ENCODE assay signal across 19 cellular contexts in the genomic region with DNA sequence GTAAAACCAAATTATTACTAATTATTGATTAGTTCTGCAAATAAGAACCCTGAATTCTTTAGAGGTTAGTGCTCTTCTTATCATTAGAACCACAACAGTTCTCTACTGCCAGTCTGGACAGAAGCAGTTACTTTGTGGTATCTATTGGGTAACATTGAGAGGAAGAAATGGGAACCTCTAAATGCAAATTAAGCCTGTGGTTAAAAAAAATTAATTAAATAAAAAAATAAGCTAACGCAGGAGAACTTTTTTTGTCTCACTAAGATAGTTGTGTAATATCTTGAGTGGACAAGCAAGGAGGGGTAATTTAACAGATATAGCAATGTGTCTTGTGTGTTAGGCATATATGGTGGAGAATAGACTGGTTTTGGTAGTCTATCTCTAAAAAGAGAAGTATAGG. TPM values are rescaled to one million over a fixed set of nuclear protein-coding genes. Genes with fewer than 3 reads are reported as not detected.
A peak's percentile ranks its signal among the peaks of the same experiment; 100 is the strongest.
DNase-seq lines count a peak whose midpoint lies in the region; ATAC-seq and TF ChIP-seq lines count a peak whose summit lies in the region.
"Had no signal": no experiment of that assay in that cellular context is flagged by ENCODE, and none has a peak within 500 bp of the region (broad histone marks: within the 10 kb centered on the region; RNA-seq: fewer than 3 reads in every experiment).

No MANE protein-coding gene starts in this region.

- H3K4me1 Mint-ChIP-seq in naive thymus-derived CD4-positive, alpha-beta T cell, result no peaks in the 10 kb centered on the region
- H3K4me1 Mint-ChIP-seq: activated T-helper 17 cell treated with anti-CD3 and anti-CD28 coated beads, Interleukin-2, amount 50 U/mL, for 72 hours; endodermal cell had no signal

- 63% methylated on average over 1 of the region's 1 CpG for WGBS in prostate gland
- WGBS in testis, 2 donors, result 70% methylated on average over 1 of the region's 1 CpG

- H3K9me3 Mint-ChIP-seq in naive thymus-derived CD4-positive, alpha-beta T cell, result peaks cover 0 to 3% (median 0%) of the 10 kb centered on the region in 11 donors
- H3K9me3 Mint-ChIP-seq: activated T-helper 17 cell treated with anti-CD3 and anti-CD28 coated beads, Interleukin-2, amount 50 U/mL, for 72 hours had no signal

- no peaks in the 10 kb centered on the region for H3K27me3 ChIP-seq in naive thymus-derived CD4-positive, alpha-beta T cell (ENCODE audit: control insufficient read depth in 2 of 2, insufficient read depth in 2 of 2, low read length in 2 of 2)
- H3K27me3 ChIP-seq in prostate gland (replicated peaks; ENCODE audit: insufficient read depth), result no peaks in the 10 kb centered on the region
- no peaks in the 10 kb centered on the region for H3K27me3 ChIP-seq in testis

- DNase-seq in KBM-7, result peak; percentile 69
- peak; percentile 81 for DNase-seq in SKM-1 treated with dmso at 0.1 percent for 144 hours (lab: John Stamatoyannopoulos, UW; ENCODE audit: unreplicated experiment)
- no peak for DNase-seq in naive thymus-derived CD4-positive, alpha-beta T cell
- no peak for DNase-seq in OCI-M2 (lab: John Stamatoyannopoulos, UW; ENCODE audit: unreplicated experiment)
- DNase-seq in activated gamma-delta T cell (lab: John Stamatoyannopoulos, UW), result no peak
- DNase-seq in prostate gland (ENCODE audit: low spot score), result no peak
- DNase-seq in testis, result no peak
- DNase-seq: activated CD8-positive, alpha-beta memory T cell treated with anti-CD3 and anti-CD28 coated beads for 24 hours; DMS 273 treated with DMSO at 0.1 percent for 48 hours; endodermal cell; left ventricle myocardium inferior; NCI-H1694 treated with DMSO at 0.1 percent for 48 hours; NCI-H446; PC-3; WERI-Rb-1 had no signal

- in situ Hi-C loops in KBM-7 (cut with MboI; ENCODE audit: low pct_unique_long_range_greater_than_20kb, low sequenced_read_pairs), result no loop called here

- POLR2A ChIA-PET in naive thymus-derived CD4-positive, alpha-beta T cell (lab: Charles Lee), result no interaction called here

- H3K4me3 ChIP-seq in naive thymus-derived CD4-positive, alpha-beta T cell (ENCODE audit: low read length), result no peak overlapping the region
- H3K4me3 ChIP-seq in prostate gland (no peak overlapping the region), testis (no peak overlapping the region)
- H3K4me3 ChIP-seq: left ventricle myocardium inferior had no signal

- H3K4me3 Mint-ChIP-seq in naive thymus-derived CD4-positive, alpha-beta T cell, result no peak overlapping the region
- H3K4me3 Mint-ChIP-seq: activated T-helper 17 cell treated with anti-CD3 and anti-CD28 coated beads, Interleukin-2, amount 50 U/mL, for 72 hours; endodermal cell had no signal

- CTCF ChIA-PET in naive thymus-derived CD4-positive, alpha-beta T cell (lab: Charles Lee), result no interaction called here

- no peak for TF ChIP-seq CTCF in prostate gland (IDR thresholded peaks at IDR 0.05)
- no peak for TF ChIP-seq CTCF in testis (IDR thresholded peaks at IDR 0.05)

- ATAC-seq in GM18520 (IDR thresholded peaks at IDR 0.05; ENCODE audit: unreplicated experiment), result peak; percentile 79
- ATAC-seq in naive thymus-derived CD4-positive, alpha-beta T cell, result peak; percentile 65
- ATAC-seq: activated T-helper 17 cell treated with anti-CD3 and anti-CD28 coated beads, Interleukin-2, amount 50 U/mL, for 72 hours; PC-3 had no signal

- TF ChIP-seq POLR2A in prostate gland (IDR thresholded peaks at IDR 0.05), result no peak
- no peak for TF ChIP-seq POLR2A in testis (IDR thresholded peaks at IDR 0.05)

- intact Hi-C loops in naive thymus-derived CD4-positive, alpha-beta T cell (cut with micrococcal nuclease), result no loop called here
- intact Hi-C loops in prostate gland (cut with DNase I) (no loop called here), testis (cut with DNase I; ENCODE audit: low total_unique reads) (no loop called here)

- peaks cover 0 to 3% (median 0%) of the 10 kb centered on the region in 5 donors for H3K36me3 Mint-ChIP-seq in naive thymus-derived CD4-positive, alpha-beta T cell

- peaks cover 10 to 25% (median 16%) of the 10 kb centered on the region in 5 donors for H3K27me3 Mint-ChIP-seq in naive thymus-derived CD4-positive, alpha-beta T cell

- H3K9me3 ChIP-seq in naive thymus-derived CD4-positive, alpha-beta T cell (ENCODE audit: control insufficient read depth in 2 of 3, low read length in 3 of 3), result no peaks in the 10 kb centered on the region
- H3K9me3 ChIP-seq in prostate gland, result no peaks in the 10 kb centered on the region
- no peaks in the 10 kb centered on the region for H3K9me3 ChIP-seq in testis
- H3K9me3 ChIP-seq: left ventricle myocardium inferior had no signal

- H3K36me3 ChIP-seq in naive thymus-derived CD4-positive, alpha-beta T cell (ENCODE audit: control insufficient read depth in 2 of 3, insufficient read depth in 3 of 3, low read length in 3 of 3), result no peaks in the 10 kb centered on the region
- no peaks in the 10 kb centered on the region for H3K36me3 ChIP-seq in prostate gland
- H3K36me3 ChIP-seq in testis (ENCODE audit: low read depth, missing control alignments), result no peaks in the 10 kb centered on the region
- H3K36me3 ChIP-seq: left ventricle myocardium inferior, WERI-Rb-1 had no signal

- no peaks in the 10 kb centered on the region for H3K4me1 ChIP-seq in naive thymus-derived CD4-positive, alpha-beta T cell (ENCODE audit: control insufficient read depth in 2 of 2, insufficient read depth in 2 of 2, low read length in 2 of 2)
- H3K4me1 ChIP-seq in prostate gland (replicated peaks) (no peaks in the 10 kb centered on the region), testis (no peaks in the 10 kb centered on the region)
- H3K4me1 ChIP-seq: left ventricle myocardium inferior had no signal

- no peak overlapping the region for H3K27ac ChIP-seq in naive thymus-derived CD4-positive, alpha-beta T cell (ENCODE audit: low read depth, low read length)
- H3K27ac ChIP-seq in prostate gland, result no peak overlapping the region
- H3K27ac ChIP-seq in testis, result no peak overlapping the region
- H3K27ac ChIP-seq: KMS-11, left ventricle myocardium inferior, WERI-Rb-1 had no signal

- no peak overlapping the region for H3K27ac Mint-ChIP-seq in naive thymus-derived CD4-positive, alpha-beta T cell
- H3K27ac Mint-ChIP-seq: activated T-helper 17 cell treated with anti-CD3 and anti-CD28 coated beads, Interleukin-2, amount 50 U/mL, for 72 hours; endodermal cell; progenitor cell of endocrine pancreas had no signal

RNA-seq across cellular contexts. Expression of a gene that starts 32.9 kb away (rescaled TPM):
- 10 to 100 TPM; 15.2 to 78.4 (median 32.2) TPM for total RNA-seq in naive thymus-derived CD4-positive, alpha-beta T cell
- 10 to 100 TPM; 12.8 to 17.5 TPM for polyA plus RNA-seq in naive thymus-derived CD4-positive, alpha-beta T cell
- total RNA-seq in prostate gland (10 to 100 TPM; 19.8 to 20.6 TPM), testis (10 to 100 TPM; 17.1 to 17.5 TPM)
- 2.8 TPM for polyA plus RNA-seq in testis (ENCODE audit: insufficient read depth, low read depth, low replicate concordance)

Comparison
In these comparisons a context has a peak if more than half of its experiments do, and no peak if none do; other contexts are left out.
1. DNase-seq: peak in KBM-7 (single experiment) and SKM-1 treated with dmso at 0.1 percent for 144 hours (single experiment); none in naive thymus-derived CD4-positive, alpha-beta T cell (0 of 9), OCI-M2 (single experiment), activated gamma-delta T cell (single experiment), prostate gland (single experiment) and testis (single experiment).